9 cellular contexts compared by ENCODE assay signal in genomic region chr2:70887550-70888229, GRCh38. TPM values are rescaled to one million over a fixed set of nuclear protein-coding genes. Genes with fewer than 3 reads are reported as not detected.
A peak's percentile ranks its signal among the peaks of the same experiment; 100 is the strongest.
DNase-seq lines count a peak whose midpoint lies in the region; ATAC-seq and TF ChIP-seq lines count a peak whose summit lies in the region.
"Had no signal": no experiment of that assay in that cellular context is flagged by ENCODE, and none has a peak within 500 bp of the region (broad histone marks: within the 10 kb centered on the region; RNA-seq: fewer than 3 reads in every experiment).

No MANE protein-coding gene starts in this region.

- H3K27me3 ChIP-seq in AG04450 (ENCODE audit: control insufficient read depth, insufficient read depth, low read length) = peaks cover 92% of the 10 kb centered on the region
- H3K27me3 ChIP-seq in iPS-18a (ENCODE audit: control insufficient read depth, insufficient read depth, low read length) = peaks cover 100% of the 10 kb centered on the region
- peaks cover 22 to 100% (median 94%) of the 10 kb centered on the region in 7 donors for H3K27me3 ChIP-seq in spleen (replicated peaks in 1 of 7)

- peaks cover 27% of the 10 kb centered on the region for H3K4me1 Mint-ChIP-seq in activated T-cell treated with anti-CD3 and anti-CD28 coated beads, Interleukin-2, amount 50 U/mL, for 4 hours (ENCODE audit: low read depth)

- POLR2A ChIA-PET in AG04450 (lab: Yijun Ruan, JAX) = no interaction called here
- POLR2A ChIA-PET in HEK293 (lab: Yijun Ruan, JAX) = interaction anchor here (0.8 to 1.3 kb wide), 2 partner anchors 11 to 14 kb away, joined by 4 to 6 read pairs; no protein-coding TSS in a partner anchor

- H3K36me3 ChIP-seq in HEK293 (ENCODE audit: control insufficient read depth in 2 of 2, insufficient read depth in 1 of 2, low read length in 2 of 2) (no peaks in the 10 kb centered on the region), iPS-18a (ENCODE audit: control insufficient read depth, low read depth, low read length) (no peaks in the 10 kb centered on the region), spleen (no peaks in the 10 kb centered on the region)

- peak overlapping the region; percentile 48 for H3K4me3 Mint-ChIP-seq in activated T-cell treated with anti-CD3 and anti-CD28 coated beads, Interleukin-2, amount 50 U/mL, for 4 hours

- H3K4me1 ChIP-seq in HEK293 (ENCODE audit: control insufficient read depth, insufficient read depth, low read length) (no peaks in the 10 kb centered on the region; the same call in 1 of the 2 replicates), iPS-18a (ENCODE audit: control insufficient read depth, low read depth, low read length) (peaks cover 8% of the 10 kb centered on the region), spleen (peaks cover 10 to 33% (median 28%) of the 10 kb centered on the region in 6 donors)

- H3K36me3 Mint-ChIP-seq in activated T-cell treated with anti-CD3 and anti-CD28 coated beads, Interleukin-2, amount 50 U/mL, for 4 hours (ENCODE audit: insufficient read depth) = no peaks in the 10 kb centered on the region

- WGBS in spleen, 5 donors = 3 to 7% (median 5%) methylated on average over 50 to 56 of the region's 56 CpGs

- H3K9me3 Mint-ChIP-seq in activated T-cell treated with anti-CD3 and anti-CD28 coated beads, Interleukin-2, amount 50 U/mL, for 4 hours = no peaks in the 10 kb centered on the region

- intact Hi-C loops in spleen (cut with DNase I; ENCODE audit: low total_unique reads) = no loop called here

- peaks cover 86% of the 10 kb centered on the region for H3K27me3 Mint-ChIP-seq in activated T-cell treated with anti-CD3 and anti-CD28 coated beads, Interleukin-2, amount 50 U/mL, for 4 hours (ENCODE audit: low read depth)

- peak; percentile 28 to 66 for ATAC-seq in activated T-cell treated with anti-CD3 and anti-CD28 coated beads, Interleukin-2, amount 50 U/mL, for 4 hours
- ATAC-seq in HG03565 (IDR thresholded peaks at IDR 0.05; ENCODE audit: unreplicated experiment) (no peak), GM19324 (IDR thresholded peaks at IDR 0.05; ENCODE audit: low FRiP score, unreplicated experiment) (no peak), GM18505 (IDR thresholded peaks at IDR 0.05; ENCODE audit: unreplicated experiment) (no peak)

- no peak for TF ChIP-seq CTCF in AG04450 (IDR thresholded peaks at IDR 0.05; ENCODE audit: low read depth, low read length)
- TF ChIP-seq CTCF in HEK293 (tag by site-specific recombination; IDR thresholded peaks at IDR 0.05) = no peak
- no peak for TF ChIP-seq CTCF in spleen (IDR thresholded peaks at IDR 0.05 in 8 of 11, conservative IDR thresholded peaks at IDR 0.05 in 3 of 11)

- TF ChIP-seq POLR2A in spleen (IDR thresholded peaks at IDR 0.05) = no peak
- no peak for TF ChIP-seq POLR2A in GM18505 (IDR thresholded peaks at IDR 0.05; ENCODE audit: borderline replicate concordance, extremely low read depth, insufficient read depth, insufficient read length)

- no peak overlapping the region for H3K9ac ChIP-seq in iPS-18a (ENCODE audit: low read length)

- CTCF ChIA-PET in AG04450 (lab: Charles Lee) = interaction anchor here (1.0 to 1.7 kb wide), 3 partner anchors 16 to 60 kb away, joined by 3 to 5 read pairs (median 4); no protein-coding TSS in a partner anchor
- CTCF ChIA-PET in HEK293 (lab: Yijun Ruan, JAX) = interaction anchor here (0.6 to 1.2 kb wide), 3 partner anchors 18 to 61 kb away, joined by 3 to 5 read pairs (median 4); no protein-coding TSS in a partner anchor

- H3K27ac ChIP-seq in AG04450 (ENCODE audit: low read depth, low read length) = no peak overlapping the region
- H3K27ac ChIP-seq in HEK293 (ENCODE audit: extremely low read depth, low read depth, low read length) = peak overlapping the region; percentile 11; the same call in 1 of the 2 replicates
- no peak overlapping the region for H3K27ac ChIP-seq in iPS-18a (ENCODE audit: low read length)
- no peak overlapping the region for H3K27ac ChIP-seq in spleen

- no peak for DNase-seq in AG04450 (ENCODE audit: low read depth, low spot score)
- no peak for DNase-seq in activated T-cell treated with anti-CD3 and anti-CD28 coated beads, Interleukin-2, amount 50 U/mL, for 4 hours
- no peak for DNase-seq in spleen

- H3K4me3 ChIP-seq in AG04450 (ENCODE audit: low read depth, low read length) (peak overlapping the region; percentile 47), HEK293 (ENCODE audit: low read depth, low read length) (peak overlapping the region; percentile 33), iPS-18a (ENCODE audit: low read length) (peak overlapping the region; percentile 50), spleen (peak overlapping the region; percentile 0 to 69 (median 37))

- H3K9me3 ChIP-seq in AG04450 (ENCODE audit: control insufficient read depth, insufficient read depth, low read length) (peaks cover 4% of the 10 kb centered on the region; the same call in 1 of the 2 replicates), HEK293 (ENCODE audit: control insufficient read depth, insufficient read depth, low read depth, low read length) (no peaks in the 10 kb centered on the region), iPS-18a (ENCODE audit: control insufficient read depth, low read depth, low read length) (no peaks in the 10 kb centered on the region), spleen (no peaks in the 10 kb centered on the region)

TF ChIP-seq in HEK293, 187 proteins besides CTCF, POLR2A, EP300 and RAD21 (continues in another document):
- TF ChIP-seq ZBTB7A (tag by site-specific recombination; IDR thresholded peaks at IDR 0.05; ENCODE audit: low read depth) (no peak), KLF1 (tag by site-specific recombination; IDR thresholded peaks at IDR 0.05) (no peak), ZSCAN30 (tag by site-specific recombination; IDR thresholded peaks at IDR 0.05) (no peak), ZNF221 (tag by site-specific recombination; IDR thresholded peaks at IDR 0.05; ENCODE audit: borderline replicate concordance) (no peak), ZBTB6 (tag by site-specific recombination; IDR thresholded peaks at IDR 0.05) (no peak), ZNF544 (tag by site-specific recombination; IDR thresholded peaks at IDR 0.05) (no peak), GLI4 (tag by site-specific recombination; IDR thresholded peaks at IDR 0.05) (no peak), ZNF280C (tag by site-specific recombination; IDR thresholded peaks at IDR 0.05) (no peak), ZNF202 (tag by site-specific recombination; IDR thresholded peaks at IDR 0.05; ENCODE audit: borderline replicate concordance) (no peak), ZFP3 (tag by site-specific recombination; IDR thresholded peaks at IDR 0.05; ENCODE audit: low read depth) (no peak), ZNF274 (IDR thresholded peaks at IDR 0.05; ENCODE audit: low read length) (no peak), ZNF274 (tag by site-specific recombination; IDR thresholded peaks at IDR 0.05; ENCODE audit: borderline replicate concordance) (no peak), ZNF449 (tag by site-specific recombination; IDR thresholded peaks at IDR 0.05) (no peak), WT1 (tag by site-specific recombination; IDR thresholded peaks at IDR 0.05) (no peak)

RNA-seq across cellular contexts. Expression of gene VAX2, which starts 12.7 kb away (rescaled TPM):
- polyA plus RNA-seq in AG04450 (2011; rRNA removed) (0.83 and 1.3 TPM in 2 replicates), spleen (under 1 TPM in 1 of 3 donors, not detected in 2; 0.05 TPM)
- polyA minus RNA-seq in AG04450 (2011; rRNA and poly(A)+ RNA removed) = 0.56 and 0.64 TPM in 2 replicates
- total RNA-seq in activated T-cell treated with anti-CD3 and anti-CD28 coated beads, Interleukin-2, amount 50 U/mL, for 4 hours = under 1 TPM in 1 of 3 donors, not detected in 2; 0.11 TPM
- total RNA-seq in spleen = not detected

RNA-seq across cellular contexts. Expression of gene ATP6V1B1, which starts 48.0 kb away (rescaled TPM):
- polyA plus RNA-seq in AG04450 (2011; rRNA removed) (0.57 and 0.82 TPM in 2 replicates), spleen (under 1 TPM in 2 of 3 donors, not detected in 1; 0.06 to 0.11 TPM)
- polyA minus RNA-seq in AG04450 (2011; rRNA and poly(A)+ RNA removed) = 1.0 and 1.7 TPM in 2 replicates
- total RNA-seq in activated T-cell treated with anti-CD3 and anti-CD28 coated beads, Interleukin-2, amount 50 U/mL, for 4 hours = not detected
- total RNA-seq in spleen = not detected
- total RNA-seq: subcutaneous adipose tissue had no signal

RNA-seq across cellular contexts. Expression of gene CD207, which starts 52.1 kb away (rescaled TPM):
- polyA plus RNA-seq in AG04450 (2011; rRNA removed) (not detected in 2 replicates), spleen (under 1 TPM in 2 of 3 donors, not detected in 1; 0.05 to 0.11 TPM)
- not detected in 2 replicates for polyA minus RNA-seq in AG04450 (2011; rRNA and poly(A)+ RNA removed)
- not detected for total RNA-seq in activated T-cell treated with anti-CD3 and anti-CD28 coated beads, Interleukin-2, amount 50 U/mL, for 4 hours
- total RNA-seq in spleen = under 1 TPM in 2 of 7 donors, not detected in 5; 0.60 to 0.76 TPM
- total RNA-seq: subcutaneous adipose tissue had no signal

Comparison
In these comparisons a context has a peak if more than half of its experiments do, and no peak if none do; other contexts are left out.
1. ATAC-seq: peak in activated T-cell treated with anti-CD3 and anti-CD28 coated beads, Interleukin-2, amount 50 U/mL, for 4 hours (2 of 2); none in HG03565 (single experiment), GM19324 (single experiment) and GM18505 (single experiment).
2. Peak in every context shown above with its lines, with median percentiles within 50 percentile points of each other: H3K4me3 ChIP-seq.